ENCODE assay signal across 17 cellular contexts in the genomic region with DNA sequence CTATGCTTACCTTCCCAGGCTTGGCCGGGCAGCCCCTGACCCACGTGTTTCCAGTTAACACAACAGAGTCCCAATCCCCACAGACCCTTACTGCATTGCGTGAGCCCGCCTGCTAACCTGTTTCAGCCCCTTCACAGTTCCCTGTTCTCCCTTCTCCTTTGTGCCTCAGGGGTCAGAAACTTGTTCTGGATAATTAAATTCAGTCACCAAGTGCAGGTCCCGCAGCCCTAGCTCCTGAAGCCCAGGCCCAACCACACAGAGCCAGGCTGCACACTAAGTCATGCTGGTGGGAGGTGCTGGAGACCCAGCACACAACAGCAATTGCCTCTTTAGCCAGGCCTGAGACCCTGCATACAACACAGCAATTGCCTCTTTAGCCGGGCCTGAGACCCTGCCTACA. TPM values are rescaled to one million over a fixed set of nuclear protein-coding genes. Genes with fewer than 3 reads are reported as not detected.
"Had no signal": no experiment of that assay in that cellular context is flagged by ENCODE, and none has a peak within 500 bp of the region (broad histone marks: within the 10 kb centered on the region; RNA-seq: fewer than 3 reads in every experiment).

No MANE protein-coding gene starts in this region.

- H3K4me1 ChIP-seq: psoas muscle, suprapubic skin, transverse colon, upper lobe of right lung, uterus had no signal

- H3K9me3 ChIP-seq: mucosa of descending colon, ovary, psoas muscle, suprapubic skin, transverse colon, upper lobe of right lung, uterus had no signal

- DNase-seq: cortex of kidney; mucosa of descending colon; naive B cell; occipital lobe; ovary; psoas muscle; right cardiac atrium; stimulated activated CD4-positive, alpha-beta T cell treated with anti-CD3 and anti-CD28 coated beads, Interleukin-15, amount 100 ng/mL, for 24 hours; stimulated activated CD4-positive, alpha-beta T cell treated with anti-CD3 and anti-CD28 coated beads, Interleukin-2, amount 100 ng/mL, for 48 hours; stimulated activated naive B cell treated with anti-CD40 and anti-IgM and Interleukin-4, amounts not matched to agents 10 μg/mL and 1 μg/mL and 100 μg/mL, for 72 hours; transverse colon; upper lobe of right lung; uterus had no signal

- H3K36me3 ChIP-seq: ovary, suprapubic skin, transverse colon, upper lobe of right lung, uterus had no signal

- H3K27ac ChIP-seq: ovary, psoas muscle, skin epidermis, suprapubic skin, transverse colon, upper lobe of right lung, uterus had no signal

- H3K27me3 ChIP-seq: ovary, suprapubic skin, transverse colon, upper lobe of right lung, uterus had no signal

- H3K4me3 ChIP-seq: lung, mucosa of descending colon, ovary, psoas muscle, skin epidermis, suprapubic skin, transverse colon, upper lobe of right lung, uterus had no signal

RNA-seq across cellular contexts. Expression of gene ISM2, which starts 9.6 kb away (rescaled TPM):
- polyA plus RNA-seq: liver, right cardiac atrium had no signal
